8 cellular contexts compared by ENCODE assay signal in genomic region chr20:35277531-35278395, GRCh38. TPM values are rescaled to one million over a fixed set of nuclear protein-coding genes. Genes with fewer than 3 reads are reported as not detected.
DNase-seq lines count a peak whose midpoint lies in the region; ATAC-seq, FAIRE-seq and TF ChIP-seq lines count a peak whose summit lies in the region.

Gene MMP24OS, minus strand, starts transcription at chr20:35278122. Its CDS starts 193 bp downstream, at chr20:35277929.

- peak; percentile 97 for FAIRE-seq in GM12891 (lab: Jason Lieb, UNC)

- H3K4me3 ChIP-seq in retinal pigment epithelial cell (ENCODE audit: low read length), result peak within 1 kb of the TSS; percentile 90

- TF ChIP-seq CTCF in retinal pigment epithelial cell (conservative IDR thresholded peaks at IDR 0.05; ENCODE audit: low read depth, low read length), result peak; percentile 11

- TF ChIP-seq POLR2A in GM12891 (IDR thresholded peaks at IDR 0.05; ENCODE audit: low read depth, low read length), result peak; percentile 87

- DNase-seq in GM12891 (ENCODE audit: insufficient read length, low spot score), result peak; percentile 93
- DNase-seq in NCI-H1417 treated with DMSO at 0.1 percent for 48 hours (lab: John Stamatoyannopoulos, UW), result peak; percentile 78
- peak; percentile 79 for DNase-seq in T1000 (lab: John Stamatoyannopoulos, UW)
- peak; percentile 93 for DNase-seq in astrocyte of the hippocampus (ENCODE audit: low read depth, low spot score)
- DNase-seq in hypothalamus (lab: John Stamatoyannopoulos, UW), result peak; percentile 38 to 89 (median 76)
- peak; percentile 69 for DNase-seq in retinal pigment epithelial cell (ENCODE audit: low read depth)
- DNase-seq in SKM-1 treated with dmso at 0.1 percent for 144 hours (lab: John Stamatoyannopoulos, UW; ENCODE audit: unreplicated experiment), result no peak

- ATAC-seq in HG02678 (IDR thresholded peaks at IDR 0.05; ENCODE audit: unreplicated experiment), result peak; percentile 89

TF ChIP-seq in GM12891, 5 proteins besides CTCF, POLR2A, EP300 and RAD21:
- TF ChIP-seq POLR2AphosphoS5 (IDR thresholded peaks at IDR 0.05; ENCODE audit: low read depth, low read length) (peak; percentile 92), POU2F2 (IDR thresholded peaks at IDR 0.05; ENCODE audit: low read depth, low read length) (no peak), SPI1 (IDR thresholded peaks at IDR 0.05; ENCODE audit: low read depth, low read length) (peak; percentile 69), PAX5 (IDR thresholded peaks at IDR 0.05; ENCODE audit: insufficient read depth, low read length, severe bottlenecking) (peak; percentile 61), TAF1 (IDR thresholded peaks at IDR 0.05; ENCODE audit: low read depth, low read length) (peak; percentile 72)

RNA-seq across cellular contexts. Expression of gene MMP24OS, which starts in this region (rescaled TPM):
- 31.0 TPM for polyA plus RNA-seq in GM12891 (2012; ENCODE audit: low read depth, missing spikeins)
